8 cellular contexts compared by ENCODE assay signal in the genomic region with DNA sequence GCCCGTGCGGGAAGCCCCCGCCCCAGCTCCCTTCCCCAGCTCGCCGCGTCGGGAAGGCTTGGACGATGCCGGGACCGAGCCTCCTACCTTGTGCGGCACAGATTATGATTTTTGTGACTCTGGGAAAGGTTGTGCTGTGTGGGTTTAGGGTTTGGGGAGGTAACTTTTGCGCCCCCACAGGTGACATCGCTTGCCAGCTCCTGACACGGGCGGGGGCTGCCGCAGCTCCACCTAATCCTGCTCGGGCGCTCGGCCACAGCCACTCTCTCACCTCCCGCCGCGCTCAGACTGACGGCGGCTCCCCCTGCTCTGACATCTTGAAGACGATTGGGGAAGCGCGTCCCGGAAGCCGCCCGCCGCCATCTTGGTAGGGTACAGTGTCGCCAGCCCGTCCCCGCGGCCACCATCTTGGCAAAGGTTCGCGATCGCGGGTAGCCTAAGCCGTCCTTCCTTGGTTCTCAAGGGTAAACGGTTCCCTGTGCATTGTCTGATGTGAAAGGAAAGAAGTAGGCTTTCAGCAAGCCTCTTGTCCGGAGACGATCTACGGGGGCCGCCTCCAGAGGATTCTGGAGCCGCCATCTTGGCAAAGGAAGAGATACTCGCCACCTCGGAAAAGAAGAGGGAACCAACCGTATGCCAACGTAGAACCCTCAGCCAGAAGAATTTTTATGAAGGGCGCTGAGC. TPM values are rescaled to one million over a fixed set of nuclear protein-coding genes. Genes with fewer than 3 reads are reported as not detected.
DNase-seq lines count a peak whose midpoint lies in the region; ATAC-seq and TF ChIP-seq lines count a peak whose summit lies in the region.

No MANE protein-coding gene starts in this region.

- no peak for TF ChIP-seq CTCF in HCT116 (IDR thresholded peaks at IDR 0.05 in 2 of 3, conservative IDR thresholded peaks at IDR 0.05 in 1 of 3; ENCODE audit: borderline replicate concordance in 1 of 3, insufficient read depth in 1 of 3, low read depth in 2 of 3, low read length in 2 of 3)
- peak; percentile 8 for TF ChIP-seq CTCF in NB4 (IDR thresholded peaks at IDR 0.05; ENCODE audit: low read depth, low read length)
- TF ChIP-seq CTCF in left ventricle myocardium inferior (IDR thresholded peaks at IDR 0.05; ENCODE audit: borderline replicate concordance), result no peak
- TF ChIP-seq CTCF in prostate gland (IDR thresholded peaks at IDR 0.05), result peak in 1 of 4 experiments; percentile 27

- no peak for TF ChIP-seq RAD21 in HCT116 (IDR thresholded peaks at IDR 0.05; ENCODE audit: low read depth)

- no peak overlapping the region for H3K9ac ChIP-seq in HCT116 (ENCODE audit: low read length)

- intact Hi-C loops in HCT116 (cut with micrococcal nuclease) (loop anchor here (2.0 kb wide), 1 partner anchor 298 kb away; no protein-coding TSS in a partner anchor), left ventricle myocardium inferior (cut with micrococcal nuclease) (loop anchor here (5.0 kb wide), 1 partner anchor 422 kb away; no protein-coding TSS in a partner anchor), prostate gland (cut with DNase I) (loop anchor here (2.0 to 10.0 kb wide), 3 partner anchors 180 to 422 kb away; no protein-coding TSS in a partner anchor)

- peak overlapping the region; percentile 10 for H2AFZ ChIP-seq in HCT116 (ENCODE audit: low read depth, low read length, poor library complexity, severe bottlenecking)

- CTCF ChIA-PET in HCT116 (lab: Charles Lee), result interaction anchor here (0.6 kb wide), 1 partner anchor 350 kb away, joined by 4 read pairs; no protein-coding TSS in a partner anchor

- DNase-seq in G401 (ENCODE audit: low spot score) (peak; percentile 88), HCT116 (ENCODE audit: low read depth, low spot score) (no peak), NB4 (ENCODE audit: low read depth) (peak; percentile 89), T follicular helper cell (ENCODE audit: low read depth) (peak; percentile 86), left ventricle myocardium inferior (peak; percentile 89), prostate gland (ENCODE audit: low spot score) (peak; percentile 75)

- H3K4me3 ChIP-seq in HCT116 (replicated peaks in 1 of 2; ENCODE audit: low read depth in 1 of 2, low read length in 2 of 2) (peak overlapping the region in 1 of 2 experiments; percentile 22; a peak in 1 of 4 replicates), NB4 (ENCODE audit: low read depth, low read length) (peak overlapping the region; percentile 74), left ventricle myocardium inferior (peak overlapping the region; percentile 88), prostate gland (peak overlapping the region; percentile 83 to 86), urinary bladder (ENCODE audit: low read depth, low read length) (peak overlapping the region; percentile 83)

- peaks cover 14% of the 10 kb centered on the region; the same call in 1 of the 2 replicates for H3K79me2 ChIP-seq in HCT116 (ENCODE audit: insufficient read depth, low read length)

- no peaks in the 10 kb centered on the region for H4K20me1 ChIP-seq in HCT116 (ENCODE audit: insufficient read depth)

- no peaks in the 10 kb centered on the region for H3K9me2 ChIP-seq in HCT116 (ENCODE audit: insufficient read depth)

- H3K4me1 ChIP-seq in HCT116 (ENCODE audit: control insufficient read depth in 1 of 2, insufficient read depth in 2 of 2, low read length in 2 of 2), result peaks cover 9 to 14% of the 10 kb centered on the region in 2 experiments; a peak in 2 of 4 replicates
- H3K4me1 ChIP-seq in left ventricle myocardium inferior, result peaks cover 48% of the 10 kb centered on the region
- no peaks in the 10 kb centered on the region for H3K4me1 ChIP-seq in prostate gland (replicated peaks)
- H3K4me1 ChIP-seq in urinary bladder (ENCODE audit: insufficient read depth), result no peaks in the 10 kb centered on the region

- ATAC-seq in HCT116, result no peak

- H3K36me3 ChIP-seq in HCT116 (ENCODE audit: control insufficient read depth in 1 of 2, insufficient read depth in 2 of 2, low read length in 2 of 2) (peaks cover 0 to 2% of the 10 kb centered on the region in 2 experiments; a peak in 1 of 4 replicates), left ventricle myocardium inferior (peaks cover under 1% of the 10 kb centered on the region), prostate gland (no peaks in the 10 kb centered on the region), urinary bladder (ENCODE audit: insufficient read depth) (no peaks in the 10 kb centered on the region)

- H3K27ac ChIP-seq in HCT116 (ENCODE audit: low read depth, low read length), result no peak overlapping the region; the same call in 1 of the 2 replicates
- peak overlapping the region; percentile 85 for H3K27ac ChIP-seq in adipose tissue (ENCODE audit: low read depth, low read length)
- peak overlapping the region; percentile 100 for H3K27ac ChIP-seq in left ventricle myocardium inferior (replicated peaks)
- H3K27ac ChIP-seq in prostate gland, result peak overlapping the region; percentile 95 to 96
- H3K27ac ChIP-seq in urinary bladder (ENCODE audit: low read depth), result peak overlapping the region; percentile 98

- POLR2A ChIA-PET in HCT116 (lab: Charles Lee), result no interaction called here

- WGBS in adipose tissue, 3 donors, result 0 to 1% (median 1%) methylated on average over 50 to 51 of the region's 51 CpGs
- under 1% methylated on average over 47 of the region's 51 CpGs for WGBS in prostate gland
- WGBS in urinary bladder, result under 1% methylated on average over 51 of the region's 51 CpGs

- no peak for TF ChIP-seq POLR2A in HCT116 (IDR thresholded peaks at IDR 0.05; ENCODE audit: borderline replicate concordance, extremely low read depth, insufficient read depth, insufficient read length)
- TF ChIP-seq POLR2A in NB4 (IDR thresholded peaks at IDR 0.05; ENCODE audit: extremely low read depth, insufficient read length), result peak; percentile 39
- peak; percentile 32 for TF ChIP-seq POLR2A in prostate gland (IDR thresholded peaks at IDR 0.05)

- no TSS peak for BruUV-seq in HCT116 (replicated peaks; lab: Mats Ljungman, UMichigan)

- in situ Hi-C loops in G401 (cut with HindIII; ENCODE audit: low sequenced_read_pairs), result no loop called here

- no peaks in the 10 kb centered on the region for H3K27me3 ChIP-seq in HCT116 (ENCODE audit: insufficient read depth, low read length)
- H3K27me3 ChIP-seq in left ventricle myocardium inferior (ENCODE audit: low read depth), result no peaks in the 10 kb centered on the region
- no peaks in the 10 kb centered on the region for H3K27me3 ChIP-seq in prostate gland (replicated peaks; ENCODE audit: insufficient read depth)

- peak overlapping the region; percentile 93 for H3K4me2 ChIP-seq in HCT116 (ENCODE audit: low read length)

- H3K9me3 ChIP-seq in HCT116 (ENCODE audit: control insufficient read depth in 1 of 2, insufficient read depth in 1 of 2, low read depth in 1 of 2, low read length in 2 of 2) (no peaks in the 10 kb centered on the region), left ventricle myocardium inferior (replicated peaks) (no peaks in the 10 kb centered on the region), prostate gland (no peaks in the 10 kb centered on the region)

- RAD21 ChIA-PET in HCT116 (lab: Charles Lee; ENCODE audit: low non-redundant PET in 1 of 2, low total read pairs in 2 of 2, uncharacterized antibody in 2 of 2, unreplicated experiment in 2 of 2), result no interaction called here

TF ChIP-seq in HCT116, 20 proteins besides CTCF, POLR2A, EP300 and RAD21:
- no peak for TF ChIP-seq EGR1 (IDR thresholded peaks at IDR 0.05; ENCODE audit: low read depth)
- TF ChIP-seq SIN3A (IDR thresholded peaks at IDR 0.05; ENCODE audit: low read depth), result no peak
- no peak for TF ChIP-seq EZH2 (IDR thresholded peaks at IDR 0.05)
- TF ChIP-seq TCF7L2 (IDR thresholded peaks at IDR 0.05; ENCODE audit: borderline replicate concordance, extremely low read depth, insufficient read depth, insufficient read length), result no peak

RNA-seq across cellular contexts. Expression of a gene that starts 1.7 kb away (rescaled TPM):
- not detected in 2 replicates for total RNA-seq in G401 (2014; rRNA removed; shearing (Covaris generic))
- total RNA-seq in HCT116 (2021; ENCODE audit: unreplicated experiment), result 16.0 TPM
- polyA plus RNA-seq in HCT116 (2012), result 2.6 and 3.7 TPM in 2 replicates
- 10 to 100 TPM in 2 of 3 donors, 1 to 10 TPM in 1; 8.9 to 31.6 (median 24.4) TPM for polyA plus RNA-seq in adipose tissue
- 44.9 TPM for total RNA-seq in left ventricle myocardium inferior
- total RNA-seq in prostate gland, result 10 to 100 TPM; 42.4 to 55.5 TPM
- 80.2 TPM for total RNA-seq in urinary bladder
- polyA plus RNA-seq in urinary bladder, result 29.2 TPM

Comparison
In these comparisons a context has a peak if more than half of its experiments do, and no peak if none do; other contexts are left out.
1. RNA of a gene that starts 1.7 kb away (total RNA-seq): 80.2 TPM in urinary bladder (single experiment), 42.4 to 55.5 TPM in prostate gland, 44.9 TPM in left ventricle myocardium inferior (single experiment) and 16.0 TPM in HCT116 (single experiment); not detected in G401; every median in the first group is over 10 times any median in the second.